Comparison of ENCODE assay signal across 8 cellular contexts in genomic region chr3:5122030-5122740, GRCh38. TPM values are rescaled to one million over a fixed set of nuclear protein-coding genes. Genes with fewer than 3 reads are reported as not detected.
DNase-seq lines count a peak whose midpoint lies in the region; ATAC-seq and TF ChIP-seq lines count a peak whose summit lies in the region.

Gene ARL8B, plus strand, starts transcription at chr3:5122292. Its CDS starts 174 bp downstream, at chr3:5122466.

- H3K4me3 ChIP-seq in BJ (ENCODE audit: low read depth, low read length): peak within 1 kb of the TSS; percentile 88
- peak within 1 kb of the TSS; percentile 69 to 97 for H3K4me3 ChIP-seq in left lung

- H3K27ac ChIP-seq in left lung: peak within 1 kb of the TSS; percentile 84 to 95

- ATAC-seq in GM19035 (IDR thresholded peaks at IDR 0.05; ENCODE audit: unreplicated experiment) (peak; percentile 98), HG03342 (IDR thresholded peaks at IDR 0.05; ENCODE audit: unreplicated experiment) (peak; percentile 97), left lung (peak; percentile 97)

- H3K9me3 ChIP-seq in left lung: no peaks in the 10 kb centered on the region

- H3K36me3 ChIP-seq in BJ (ENCODE audit: control insufficient read depth, insufficient read depth, low read length) (no peaks in the 10 kb centered on the region), left lung (no peaks in the 10 kb centered on the region)

- CTCF ChIA-PET in BJ (lab: Yijun Ruan, JAX): interaction anchor here (0.8 to 1.5 kb wide), 3 partner anchors 10 to 44 kb away, joined by 3 to 4 read pairs (median 3); no protein-coding TSS in a partner anchor

- peak; percentile 86 for TF ChIP-seq CTCF in BJ (IDR thresholded peaks at IDR 0.05; ENCODE audit: insufficient read depth, low read depth, low read length)
- TF ChIP-seq CTCF in left lung (IDR thresholded peaks at IDR 0.05): peak; percentile 98 to 99

- POLR2A ChIA-PET in BJ (lab: Charles Lee): interaction anchor here (0.9 kb wide), 1 partner anchor 60 kb away, joined by 3 read pairs; no protein-coding TSS in a partner anchor

- intact Hi-C loops in left lung (cut with DNase I): no loop called here

- peaks cover 3 to 41% of the 10 kb centered on the region in 2 donors for H3K4me1 ChIP-seq in left lung

- DNase-seq in BJ (ENCODE audit: low read depth) (no peak), NCI-H526 treated with DMSO at 0.1 percent for 48 hours (lab: John Stamatoyannopoulos, UW) (peak; percentile 57), dedifferentiated amniotic fluid mesenchymal stem cell (ENCODE audit: extremely low spot score) (peak; percentile 84), left lung (peak; percentile 93 to 99)
- peak; percentile 89 for DNase-seq in activated CD4-positive, alpha-beta T cell treated with anti-CD3 and anti-CD28 coated beads, Interleukin-2, amount 50 U/mL, for 1 hour
- DNase-seq in stimulated activated CD4-positive, alpha-beta T cell treated with anti-CD3 and anti-CD28 coated beads, Interleukin-2, amount 100 ng/mL, for 4 hours (ENCODE audit: low read depth): peak; percentile 87

- H3K27me3 ChIP-seq in BJ (ENCODE audit: control insufficient read depth, insufficient read depth, low read length) (no peaks in the 10 kb centered on the region), left lung (no peaks in the 10 kb centered on the region)

RNA-seq across cellular contexts. Expression of gene ARL8B, which starts in this region (rescaled TPM):
- 20.3 and 26.1 TPM in 2 replicates for polyA plus RNA-seq in BJ (2011; rRNA removed)
- 5.7 and 10.8 TPM in 2 replicates for polyA minus RNA-seq in BJ (2011; rRNA and poly(A)+ RNA removed)
- 10 to 100 TPM; 81.0 to 93.9 TPM for total RNA-seq in left lung
